In the genomic region with DNA sequence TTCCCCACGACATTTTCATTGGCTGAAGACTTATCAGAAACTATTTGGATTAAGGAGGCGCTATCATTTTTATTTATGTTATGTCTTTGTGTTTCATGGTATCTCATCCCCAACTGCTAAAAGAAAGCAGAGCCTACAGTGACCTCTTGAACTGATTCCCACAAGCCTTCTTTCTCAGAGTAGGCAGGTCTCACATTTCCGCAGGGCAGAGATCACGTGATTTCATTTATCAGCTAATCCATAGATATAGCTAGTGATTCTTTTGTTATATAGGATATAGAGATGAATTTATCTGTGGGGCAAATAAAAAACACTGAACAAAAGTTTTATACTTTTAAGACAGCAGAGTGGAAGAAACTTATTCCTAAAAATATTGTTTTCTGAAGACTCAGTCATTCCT, we compare ENCODE assay signal across 1 cellular context.
TF ChIP-seq lines count a peak whose summit lies in the region.

No MANE protein-coding gene starts in this region.

TF ChIP-seq in HepG2, 621 proteins besides CTCF, POLR2A, EP300 and RAD21:
- TF ChIP-seq RAD51 (IDR thresholded peaks at IDR 0.05; ENCODE audit: borderline replicate concordance) (peak; percentile 39; the same call in 1 of the 2 replicates), REPIN1 (CRISPR knock-in tag; IDR thresholded peaks at IDR 0.05; ENCODE audit: borderline replicate concordance, low read depth) (no peak)
